In genomic region chr1:90850925-90851710, GRCh38 we compare ENCODE assay signal across 8 cellular contexts.
DNase-seq lines count a peak whose midpoint lies in the region; ATAC-seq and TF ChIP-seq lines count a peak whose summit lies in the region.

No MANE protein-coding gene starts in this region.

- H3K36me3 Mint-ChIP-seq in CD4-positive, CD25-positive, alpha-beta regulatory T cell = no peaks in the 10 kb centered on the region
- no peaks in the 10 kb centered on the region for H3K36me3 Mint-ChIP-seq in activated T-cell treated with anti-CD3 and anti-CD28 coated beads, Interleukin-2, amount 50 U/mL, for 4 hours (ENCODE audit: insufficient read depth)
- H3K36me3 Mint-ChIP-seq in natural killer cell treated with Interleukin-12 subunit alpha and Interleukin-12 subunit beta and Interleukin-15 and Interleukin-18, amount 100 ng/mL, for 72 hours = no peaks in the 10 kb centered on the region

- H3K4me2 ChIP-seq in OCI-LY1 (ENCODE audit: low read length) = peak overlapping the region; percentile 76

- TF ChIP-seq CTCF in OCI-LY1 (IDR thresholded peaks at IDR 0.05; ENCODE audit: low read length) (peak; percentile 47), fibroblast of mammary gland (conservative IDR thresholded peaks at IDR 0.05; ENCODE audit: control insufficient read depth, insufficient read depth, low read depth, low read length) (no peak)

- H3K9me3 ChIP-seq in CD4-positive, CD25-positive, alpha-beta regulatory T cell (ENCODE audit: control insufficient read depth in 2 of 2, low read length in 2 of 2) = no peaks in the 10 kb centered on the region
- H3K9me3 ChIP-seq in OCI-LY1 (ENCODE audit: low read length) = no peaks in the 10 kb centered on the region

- H3K9me2 ChIP-seq in OCI-LY1 (ENCODE audit: low read depth, low read length) = no peaks in the 10 kb centered on the region

- no peaks in the 10 kb centered on the region for H3K79me2 ChIP-seq in OCI-LY1 (ENCODE audit: insufficient read depth, low read length)

- peak overlapping the region; percentile 82 to 92 (median 84) for H3K4me3 Mint-ChIP-seq in CD4-positive, CD25-positive, alpha-beta regulatory T cell
- H3K4me3 Mint-ChIP-seq in activated T-cell treated with anti-CD3 and anti-CD28 coated beads, Interleukin-2, amount 50 U/mL, for 4 hours = peak overlapping the region; percentile 78
- H3K4me3 Mint-ChIP-seq in natural killer cell treated with Interleukin-12 subunit alpha and Interleukin-12 subunit beta and Interleukin-15 and Interleukin-18, amount 100 ng/mL, for 72 hours = peak overlapping the region; percentile 79

- H3K27me3 Mint-ChIP-seq in CD4-positive, CD25-positive, alpha-beta regulatory T cell = peaks cover 72% of the 10 kb centered on the region
- H3K27me3 Mint-ChIP-seq in activated T-cell treated with anti-CD3 and anti-CD28 coated beads, Interleukin-2, amount 50 U/mL, for 4 hours (ENCODE audit: low read depth) = peaks cover 51% of the 10 kb centered on the region
- peaks cover 28 to 40% of the 10 kb centered on the region in 2 donors for H3K27me3 Mint-ChIP-seq in natural killer cell treated with Interleukin-12 subunit alpha and Interleukin-12 subunit beta and Interleukin-15 and Interleukin-18, amount 100 ng/mL, for 72 hours

- DNase-seq in CD4-positive, CD25-positive, alpha-beta regulatory T cell = peak; percentile 50 to 81 (median 53)
- DNase-seq in activated T-cell treated with anti-CD3 and anti-CD28 coated beads, Interleukin-2, amount 50 U/mL, for 4 hours = peak; percentile 71
- DNase-seq in fibroblast of mammary gland (ENCODE audit: low read depth) = peak; percentile 57
- DNase-seq in natural killer cell treated with Interleukin-12 subunit alpha and Interleukin-12 subunit beta and Interleukin-15 and Interleukin-18, amount 100 ng/mL, for 72 hours (ENCODE audit: low spot score) = peak; percentile 82
- peak; percentile 14 to 64 (median 58) for DNase-seq in stimulated activated naive CD4-positive, alpha-beta T cell (lab: John Stamatoyannopoulos, UW)

- H3K27ac Mint-ChIP-seq in CD4-positive, CD25-positive, alpha-beta regulatory T cell = no peak overlapping the region
- no peak overlapping the region for H3K27ac Mint-ChIP-seq in natural killer cell treated with Interleukin-12 subunit alpha and Interleukin-12 subunit beta and Interleukin-15 and Interleukin-18, amount 100 ng/mL, for 72 hours

- peaks cover 47% of the 10 kb centered on the region for H3K27me3 ChIP-seq in CD4-positive, CD25-positive, alpha-beta regulatory T cell (ENCODE audit: control insufficient read depth, insufficient read depth, low read length)
- H3K27me3 ChIP-seq in OCI-LY1 (ENCODE audit: insufficient read depth, low read length) = no peaks in the 10 kb centered on the region

- peaks cover 0 to 14% (median 0%) of the 10 kb centered on the region in 7 donors for H3K9me3 Mint-ChIP-seq in CD4-positive, CD25-positive, alpha-beta regulatory T cell
- H3K9me3 Mint-ChIP-seq in activated T-cell treated with anti-CD3 and anti-CD28 coated beads, Interleukin-2, amount 50 U/mL, for 4 hours = no peaks in the 10 kb centered on the region
- H3K9me3 Mint-ChIP-seq in natural killer cell treated with Interleukin-12 subunit alpha and Interleukin-12 subunit beta and Interleukin-15 and Interleukin-18, amount 100 ng/mL, for 72 hours = no peaks in the 10 kb centered on the region

- peaks cover 19% of the 10 kb centered on the region for H3K4me1 ChIP-seq in CD4-positive, CD25-positive, alpha-beta regulatory T cell (ENCODE audit: control insufficient read depth, insufficient read depth, low read length, poor library complexity, severe bottlenecking)
- H3K4me1 ChIP-seq in OCI-LY1 (ENCODE audit: insufficient read depth, low read length, severe bottlenecking) = peaks cover 11% of the 10 kb centered on the region

- H4K20me1 ChIP-seq in OCI-LY1 (ENCODE audit: insufficient read depth, low read length) = no peaks in the 10 kb centered on the region

- peak overlapping the region; percentile 70 for H3K4me3 ChIP-seq in CD4-positive, CD25-positive, alpha-beta regulatory T cell (ENCODE audit: low read depth, low read length)
- peak overlapping the region; percentile 66 for H3K4me3 ChIP-seq in OCI-LY1 (ENCODE audit: low read depth, low read length, poor library complexity, severe bottlenecking)
- peak overlapping the region; percentile 72 for H3K4me3 ChIP-seq in fibroblast of mammary gland (ENCODE audit: control insufficient read depth, low read depth, low read length)

- H3K36me3 ChIP-seq in CD4-positive, CD25-positive, alpha-beta regulatory T cell (ENCODE audit: control insufficient read depth, insufficient read depth, low read length) = no peaks in the 10 kb centered on the region
- H3K36me3 ChIP-seq in OCI-LY1 (ENCODE audit: insufficient read depth, low read length) = no peaks in the 10 kb centered on the region

- H3K4me1 Mint-ChIP-seq in CD4-positive, CD25-positive, alpha-beta regulatory T cell = peaks cover 0 to 14% (median 5%) of the 10 kb centered on the region in 4 donors
- H3K4me1 Mint-ChIP-seq in activated T-cell treated with anti-CD3 and anti-CD28 coated beads, Interleukin-2, amount 50 U/mL, for 4 hours (ENCODE audit: low read depth) = peaks cover 14% of the 10 kb centered on the region
- peaks cover 5 to 10% of the 10 kb centered on the region in 2 donors for H3K4me1 Mint-ChIP-seq in natural killer cell treated with Interleukin-12 subunit alpha and Interleukin-12 subunit beta and Interleukin-15 and Interleukin-18, amount 100 ng/mL, for 72 hours (ENCODE audit: low read depth in 2 of 2)

- peak overlapping the region; percentile 55; the same call in 1 of the 2 replicates for H3K9ac ChIP-seq in OCI-LY1 (ENCODE audit: low read length)

- peak; percentile 92 to 96 for ATAC-seq in CD4-positive, CD25-positive, alpha-beta regulatory T cell (ENCODE audit: low read depth in 2 of 2)
- ATAC-seq in GM19438 (IDR thresholded peaks at IDR 0.05; ENCODE audit: low read depth, unreplicated experiment) (peak; percentile 98), HG03521 (IDR thresholded peaks at IDR 0.05; ENCODE audit: unreplicated experiment) (peak; percentile 100)
- peak; percentile 97 to 98 for ATAC-seq in activated T-cell treated with anti-CD3 and anti-CD28 coated beads, Interleukin-2, amount 50 U/mL, for 4 hours
- ATAC-seq in natural killer cell treated with Interleukin-12 subunit alpha and Interleukin-12 subunit beta and Interleukin-15 and Interleukin-18, amount 100 ng/mL, for 72 hours = peak; percentile 98 to 99

- 0 out of 2 replicates have a peak overlapping the region, but pooled peaks have one; percentile 35 for H2AFZ ChIP-seq in OCI-LY1 (ENCODE audit: low read length)

- no peaks in the 10 kb centered on the region for H3F3A ChIP-seq in OCI-LY1 (ENCODE audit: insufficient read depth, low read length)

- no peak overlapping the region for H3K27ac ChIP-seq in CD4-positive, CD25-positive, alpha-beta regulatory T cell (ENCODE audit: insufficient read depth, low read length, poor library complexity, severe bottlenecking)
- no peak overlapping the region for H3K27ac ChIP-seq in OCI-LY1 (ENCODE audit: low read depth, low read length, poor library complexity, severe bottlenecking)
